ENCODE assay signal across 2 cellular contexts in genomic region chr17:67759355-67760171, GRCh38.
TF ChIP-seq lines count a peak whose summit lies in the region.

No MANE protein-coding gene starts in this region.

TF ChIP-seq in HCT116, 20 proteins besides CTCF, POLR2A, EP300 and RAD21 (continued from another document):
- TF ChIP-seq ATF3 (IDR thresholded peaks at IDR 0.05) (no peak), SP1 (IDR thresholded peaks at IDR 0.05; ENCODE audit: low read depth) (no peak), ZBTB33 (IDR thresholded peaks at IDR 0.05; ENCODE audit: extremely low read depth, insufficient replicate concordance, low read length) (no peak), EZH2phosphoT487 (IDR thresholded peaks at IDR 0.05; ENCODE audit: borderline replicate concordance) (no peak), TCF7L2 (IDR thresholded peaks at IDR 0.05; ENCODE audit: borderline replicate concordance, extremely low read depth, insufficient read depth, insufficient read length) (no peak), MAX (IDR thresholded peaks at IDR 0.05) (no peak), REST (IDR thresholded peaks at IDR 0.05; ENCODE audit: low read depth) (no peak), ZNF274 (IDR thresholded peaks at IDR 0.05; ENCODE audit: low read depth, low read length) (no peak), ZFX (IDR thresholded peaks at IDR 0.05) (no peak), POLR2AphosphoS5 (IDR thresholded peaks at IDR 0.05; ENCODE audit: low read depth, low read length) (no peak), SIN3A (IDR thresholded peaks at IDR 0.05; ENCODE audit: low read depth) (no peak), ELF1 (IDR thresholded peaks at IDR 0.05; ENCODE audit: borderline replicate concordance, low read depth) (no peak), JUND (IDR thresholded peaks at IDR 0.05) (no peak)

TF ChIP-seq in K562, 482 proteins besides CTCF, POLR2A, EP300 and RAD21 (continued from another document):
- TF ChIP-seq RBFOX2 (IDR thresholded peaks at IDR 0.05; ENCODE audit: low read depth, low read length): 0 out of 2 replicates have a peak, but pooled peaks have one; percentile 23
- no peak for TF ChIP-seq SREBF2 (CRISPR knock-in tag; IDR thresholded peaks at IDR 0.05)
- TF ChIP-seq TBP (optimal IDR thresholded peaks at IDR 0.05; ENCODE audit: low read depth, low read length): peak; percentile 59
- TF ChIP-seq HOXB6 (CRISPR knock-in tag; IDR thresholded peaks at IDR 0.05; ENCODE audit: borderline replicate concordance): no peak
- no peak for TF ChIP-seq ERF (CRISPR knock-in tag; IDR thresholded peaks at IDR 0.05)
- 0 out of 2 replicates have a peak, but pooled peaks have one; percentile 8 for TF ChIP-seq CBFA2T2 (conservative IDR thresholded peaks at IDR 0.05)
- TF ChIP-seq CTBP1 (IDR thresholded peaks at IDR 0.05; ENCODE audit: borderline replicate concordance): peak; percentile 15; the same call in 1 of the 2 replicates
- no peak for TF ChIP-seq HMGN3 (IDR thresholded peaks at IDR 0.05; ENCODE audit: borderline replicate concordance, extremely low read depth, insufficient read length, low read depth, low read length)
- no peak for TF ChIP-seq RUNX1 (IDR thresholded peaks at IDR 0.05; ENCODE audit: low read depth)
- TF ChIP-seq FOXJ3 (CRISPR knock-in tag; IDR thresholded peaks at IDR 0.05): no peak
- no peak for TF ChIP-seq HMG20A (CRISPR knock-in tag; conservative IDR thresholded peaks at IDR 0.05)
- TF ChIP-seq DLX4 (CRISPR knock-in tag; IDR thresholded peaks at IDR 0.05): no peak
- peak in 1 of 2 experiments; percentile 54; a peak in 1 of 4 replicates for TF ChIP-seq FOXA3 (CRISPR knock-in tag; conservative IDR thresholded peaks at IDR 0.05 in 1 of 2, IDR thresholded peaks at IDR 0.05 in 1 of 2)
